8 cellular contexts compared by ENCODE assay signal in the genomic region with DNA sequence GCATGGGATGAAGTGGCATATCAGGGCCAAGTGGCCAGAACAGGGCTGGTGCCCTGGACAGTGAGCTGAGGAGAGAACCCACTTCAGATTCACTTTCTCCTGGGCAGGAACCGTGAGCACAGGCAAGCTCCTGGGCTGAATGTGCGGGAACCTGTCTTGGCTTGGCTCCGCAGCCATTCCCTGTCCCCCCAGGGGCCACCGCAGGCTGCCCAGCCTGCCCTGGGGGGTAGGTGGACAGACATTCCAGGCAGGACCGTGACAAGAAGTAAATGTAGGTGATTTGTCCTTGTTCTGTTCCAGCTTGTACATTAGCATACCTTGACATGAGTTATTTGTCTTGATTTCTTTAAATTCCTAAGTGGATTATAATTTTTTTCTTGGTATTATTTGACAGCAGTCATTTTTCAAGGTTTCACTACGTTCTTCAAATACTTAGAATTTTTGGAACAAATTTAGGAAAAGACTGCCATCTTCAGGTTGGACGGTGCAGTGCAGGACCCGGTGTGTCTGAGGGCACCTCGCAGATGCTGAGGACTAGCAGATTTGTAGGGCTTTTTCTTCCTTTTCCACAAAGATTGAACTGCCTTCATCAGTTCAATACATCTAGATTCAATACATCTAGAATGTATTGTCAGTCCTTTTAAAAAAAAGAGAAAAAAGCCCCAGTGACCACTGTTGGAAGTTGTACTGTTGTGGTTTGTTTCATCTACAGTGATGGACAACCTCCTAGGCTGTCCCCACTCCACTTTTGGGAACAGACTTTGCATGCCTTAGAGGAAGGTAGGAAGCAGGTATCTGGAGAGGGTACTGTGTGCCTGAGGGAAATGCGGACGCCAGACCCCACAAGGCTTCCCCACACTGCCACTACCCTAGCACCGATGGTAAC.
A peak's percentile ranks its signal among the peaks of the same experiment; 100 is the strongest.
DNase-seq lines count a peak whose midpoint lies in the region; ATAC-seq and TF ChIP-seq lines count a peak whose summit lies in the region.

No MANE protein-coding gene starts in this region.

- ATAC-seq in GM19351 (IDR thresholded peaks at IDR 0.05; ENCODE audit: unreplicated experiment) = peak; percentile 53
- ATAC-seq in stimulated activated naive CD8-positive, alpha-beta T cell treated with anti-CD3 and anti-CD28 coated beads, Interleukin-15, amount 100 ng/mL, for 72 hours = peak; percentile 66
- no peak for ATAC-seq in GM21619 (IDR thresholded peaks at IDR 0.05; ENCODE audit: unreplicated experiment)

- H3K36me3 Mint-ChIP-seq in mesothelial cell of epicardium = peaks cover 24% of the 10 kb centered on the region

- no peaks in the 10 kb centered on the region for H3K9me3 Mint-ChIP-seq in mesothelial cell of epicardium
- H3K9me3 Mint-ChIP-seq in stimulated activated naive CD8-positive, alpha-beta T cell treated with anti-CD3 and anti-CD28 coated beads, Interleukin-15, amount 100 ng/mL, for 72 hours = no peaks in the 10 kb centered on the region

- H3K27ac Mint-ChIP-seq in mesothelial cell of epicardium = peak overlapping the region; percentile 93
- H3K27ac Mint-ChIP-seq in stimulated activated naive CD8-positive, alpha-beta T cell treated with anti-CD3 and anti-CD28 coated beads, Interleukin-15, amount 100 ng/mL, for 72 hours = no peak overlapping the region

- DNase-seq in Ammon's horn (ENCODE audit: low spot score) (peak; percentile 66), NCI-H2107 (lab: John Stamatoyannopoulos, UW) (peak; percentile 19), mesothelial cell of epicardium (ENCODE audit: low spot score in 2 of 2, unreplicated experiment in 2 of 2) (peak; percentile 46 to 83)
- peak; percentile 25 to 43 for DNase-seq in activated CD4-positive, alpha-beta T cell treated with anti-CD3 and anti-CD28 coated beads for 24 hours (ENCODE audit: low read depth in 2 of 2)
- peak; percentile 14 for DNase-seq in effector CD8-positive, alpha-beta T cell (lab: John Stamatoyannopoulos, UW)
- peak; percentile 48 to 54 for DNase-seq in stimulated activated naive CD8-positive, alpha-beta T cell treated with anti-CD3 and anti-CD28 coated beads, Interleukin-15, amount 100 ng/mL, for 72 hours

- H3K4me1 Mint-ChIP-seq in mesothelial cell of epicardium = peaks cover 38% of the 10 kb centered on the region
- no peaks in the 10 kb centered on the region for H3K4me1 Mint-ChIP-seq in stimulated activated naive CD8-positive, alpha-beta T cell treated with anti-CD3 and anti-CD28 coated beads, Interleukin-15, amount 100 ng/mL, for 72 hours

- no peak overlapping the region for H3K4me3 Mint-ChIP-seq in mesothelial cell of epicardium
- H3K4me3 Mint-ChIP-seq in stimulated activated naive CD8-positive, alpha-beta T cell treated with anti-CD3 and anti-CD28 coated beads, Interleukin-15, amount 100 ng/mL, for 72 hours = no peak overlapping the region

- no peaks in the 10 kb centered on the region for H3K27me3 Mint-ChIP-seq in mesothelial cell of epicardium (ENCODE audit: low read depth)
- peaks cover 33% of the 10 kb centered on the region for H3K27me3 Mint-ChIP-seq in stimulated activated naive CD8-positive, alpha-beta T cell treated with anti-CD3 and anti-CD28 coated beads, Interleukin-15, amount 100 ng/mL, for 72 hours

- TF ChIP-seq CTCF in mesothelial cell of epicardium (IDR thresholded peaks at IDR 0.05; ENCODE audit: unreplicated experiment) = peak; percentile 92

Comparison
In these comparisons a context has a peak if more than half of its experiments do, and no peak if none do; other contexts are left out.
1. DNase-seq: peak in every context shown above with its lines; median percentile 66 in Ammon's horn; 64 in mesothelial cell of epicardium; 51 in stimulated activated naive CD8-positive, alpha-beta T cell treated with anti-CD3 and anti-CD28 coated beads, Interleukin-15, amount 100 ng/mL, for 72 hours; 34 in activated CD4-positive, alpha-beta T cell treated with anti-CD3 and anti-CD28 coated beads for 24 hours; 19 in NCI-H2107; 14 in effector CD8-positive, alpha-beta T cell.